17 cellular contexts compared by ENCODE assay signal in the genomic region with DNA sequence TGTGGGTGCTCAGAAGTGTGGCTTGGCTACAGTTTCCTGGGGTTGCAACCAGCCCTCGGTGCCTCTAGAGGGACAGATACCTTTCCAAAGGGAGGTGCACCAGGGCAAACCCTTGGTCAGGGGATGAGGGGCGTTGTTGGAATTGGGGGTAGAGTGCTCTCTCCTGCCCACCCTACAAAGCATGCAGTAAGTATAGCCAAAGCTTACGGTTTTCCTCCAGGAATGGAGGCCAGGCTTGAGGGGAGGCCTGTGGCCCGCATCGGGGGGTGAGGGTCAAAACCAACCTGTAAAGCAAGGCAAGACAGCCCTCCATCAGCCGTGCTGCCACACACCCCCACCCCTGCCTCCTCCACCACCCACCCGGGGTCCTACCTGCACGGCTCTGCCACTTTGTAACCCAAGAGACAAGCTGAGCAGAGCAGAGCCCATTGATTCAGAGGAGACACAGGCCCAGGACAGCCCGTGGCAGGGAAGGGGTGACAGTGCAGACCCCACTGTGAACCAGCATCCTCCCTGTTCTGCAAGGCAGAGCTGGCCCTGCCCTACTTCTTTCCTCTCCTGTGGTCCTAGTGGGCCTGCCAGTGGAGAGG. TPM values are rescaled to one million over a fixed set of nuclear protein-coding genes. Genes with fewer than 3 reads are reported as not detected.
DNase-seq lines count a peak whose midpoint lies in the region; ATAC-seq and TF ChIP-seq lines count a peak whose summit lies in the region.
"Had no signal": no experiment of that assay in that cellular context is flagged by ENCODE, and none has a peak within 500 bp of the region (broad histone marks: within the 10 kb centered on the region; RNA-seq: fewer than 3 reads in every experiment).

No MANE protein-coding gene starts in this region.

- peaks cover 98% of the 10 kb centered on the region for H3K36me3 ChIP-seq in RWPE2 (ENCODE audit: low read depth)

- H3K27me3 ChIP-seq in RWPE2 (ENCODE audit: insufficient read depth, poor library complexity, severe bottlenecking), result no peaks in the 10 kb centered on the region
- H3K27me3 ChIP-seq: MG63 had no signal

- H3K9me3 ChIP-seq in RWPE2 (ENCODE audit: severe bottlenecking), result no peaks in the 10 kb centered on the region
- H3K9me3 ChIP-seq: MG63 had no signal

- no peak for TF ChIP-seq CTCF in RWPE2 (IDR thresholded peaks at IDR 0.05; ENCODE audit: poor library complexity, severe bottlenecking)

- H3K27ac ChIP-seq in RWPE2 (ENCODE audit: poor library complexity, severe bottlenecking), result no peak overlapping the region

- no peak overlapping the region for H3K4me3 ChIP-seq in RWPE2 (ENCODE audit: severe bottlenecking)
- H3K4me3 ChIP-seq: MG63 had no signal

- peaks cover 18% of the 10 kb centered on the region for H3K4me1 Mint-ChIP-seq in stimulated activated effector memory CD8-positive, alpha-beta T cell treated with anti-CD3 and anti-CD28 coated beads, Interleukin-12 subunit alpha, Interleukin-12 subunit beta, amount 100 ng/mL, for 72 hours
- H3K4me1 Mint-ChIP-seq: H9 had no signal

- H3K36me3 Mint-ChIP-seq in stimulated activated effector memory CD8-positive, alpha-beta T cell treated with anti-CD3 and anti-CD28 coated beads, Interleukin-12 subunit alpha, Interleukin-12 subunit beta, amount 100 ng/mL, for 72 hours, result peaks cover 97% of the 10 kb centered on the region

- no peaks in the 10 kb centered on the region for H3K4me1 ChIP-seq in RWPE2 (ENCODE audit: insufficient read depth, poor library complexity, severe bottlenecking)

- ATAC-seq in RWPE2 (ENCODE audit: low read depth), result no peak
- ATAC-seq in stimulated activated effector memory CD8-positive, alpha-beta T cell treated with anti-CD3 and anti-CD28 coated beads, Interleukin-12 subunit alpha, Interleukin-12 subunit beta, amount 100 ng/mL, for 72 hours, result no peak

- H3K27ac Mint-ChIP-seq in stimulated activated effector memory CD8-positive, alpha-beta T cell treated with anti-CD3 and anti-CD28 coated beads, Interleukin-12 subunit alpha, Interleukin-12 subunit beta, amount 100 ng/mL, for 72 hours, result peak overlapping the region; percentile 54
- H3K27ac Mint-ChIP-seq: H9 had no signal

- DNase-seq in activated CD4-positive, CD25-positive, alpha-beta regulatory T cell treated with anti-CD3 and anti-CD28 coated beads, Interleukin-2, amount 50 U/mL, for 72 hours, result peak; percentile 21
- no peak for DNase-seq in activated CD4-positive, CD25-positive, alpha-beta regulatory T cell (lab: John Stamatoyannopoulos, UW)
- DNase-seq in RWPE2 (ENCODE audit: low spot score) (peak; percentile 69), mesenteric fat pad (ENCODE audit: low spot score) (peak; percentile 37), superior temporal gyrus (ENCODE audit: extremely low spot score) (no peak), NCI-H1694 (lab: John Stamatoyannopoulos, UW) (no peak)
- DNase-seq in stimulated activated effector memory CD8-positive, alpha-beta T cell treated with anti-CD3 and anti-CD28 coated beads, Interleukin-12 subunit alpha, Interleukin-12 subunit beta, amount 100 ng/mL, for 72 hours (ENCODE audit: low spot score in 2 of 2), result no peak
- DNase-seq in activated CD4-positive, alpha-beta T cell treated with anti-CD3 and anti-CD28 coated beads for 4 hours, result no peak
- DNase-seq: C1 segment of cervical spinal cord, DMS153, EL, H9, MG63, NCI-H1105 treated with DMSO at 0.1 percent for 48 hours, NCI-H187 treated with DMSO at 0.1 percent for 48 hours, NCI-H2171 treated with DMSO at 0.1 percent for 48 hours, NCI-H774 had no signal

- H3K4me3 Mint-ChIP-seq in stimulated activated effector memory CD8-positive, alpha-beta T cell treated with anti-CD3 and anti-CD28 coated beads, Interleukin-12 subunit alpha, Interleukin-12 subunit beta, amount 100 ng/mL, for 72 hours, result no peak overlapping the region
- H3K4me3 Mint-ChIP-seq: H9 had no signal

- H3K9me3 Mint-ChIP-seq in stimulated activated effector memory CD8-positive, alpha-beta T cell treated with anti-CD3 and anti-CD28 coated beads, Interleukin-12 subunit alpha, Interleukin-12 subunit beta, amount 100 ng/mL, for 72 hours, result no peaks in the 10 kb centered on the region
- H3K9me3 Mint-ChIP-seq: H9 had no signal

RNA-seq across cellular contexts. Expression of gene TLE3, which starts 41.5 kb away (rescaled TPM):
- 52.5 TPM for total RNA-seq in mesenteric fat pad

Comparison
In these comparisons a context has a peak if more than half of its experiments do, and no peak if none do; other contexts are left out.
1. DNase-seq: peak in activated CD4-positive, CD25-positive, alpha-beta regulatory T cell treated with anti-CD3 and anti-CD28 coated beads, Interleukin-2, amount 50 U/mL, for 72 hours (single experiment), RWPE2 (single experiment) and mesenteric fat pad (single experiment); none in activated CD4-positive, CD25-positive, alpha-beta regulatory T cell (0 of 4), stimulated activated effector memory CD8-positive, alpha-beta T cell treated with anti-CD3 and anti-CD28 coated beads, Interleukin-12 subunit alpha, Interleukin-12 subunit beta, amount 100 ng/mL, for 72 hours (0 of 2), superior temporal gyrus (single experiment), activated CD4-positive, alpha-beta T cell treated with anti-CD3 and anti-CD28 coated beads for 4 hours (0 of 2) and NCI-H1694 (single experiment).